Comparison of ENCODE assay signal across 8 cellular contexts in the genomic region with DNA sequence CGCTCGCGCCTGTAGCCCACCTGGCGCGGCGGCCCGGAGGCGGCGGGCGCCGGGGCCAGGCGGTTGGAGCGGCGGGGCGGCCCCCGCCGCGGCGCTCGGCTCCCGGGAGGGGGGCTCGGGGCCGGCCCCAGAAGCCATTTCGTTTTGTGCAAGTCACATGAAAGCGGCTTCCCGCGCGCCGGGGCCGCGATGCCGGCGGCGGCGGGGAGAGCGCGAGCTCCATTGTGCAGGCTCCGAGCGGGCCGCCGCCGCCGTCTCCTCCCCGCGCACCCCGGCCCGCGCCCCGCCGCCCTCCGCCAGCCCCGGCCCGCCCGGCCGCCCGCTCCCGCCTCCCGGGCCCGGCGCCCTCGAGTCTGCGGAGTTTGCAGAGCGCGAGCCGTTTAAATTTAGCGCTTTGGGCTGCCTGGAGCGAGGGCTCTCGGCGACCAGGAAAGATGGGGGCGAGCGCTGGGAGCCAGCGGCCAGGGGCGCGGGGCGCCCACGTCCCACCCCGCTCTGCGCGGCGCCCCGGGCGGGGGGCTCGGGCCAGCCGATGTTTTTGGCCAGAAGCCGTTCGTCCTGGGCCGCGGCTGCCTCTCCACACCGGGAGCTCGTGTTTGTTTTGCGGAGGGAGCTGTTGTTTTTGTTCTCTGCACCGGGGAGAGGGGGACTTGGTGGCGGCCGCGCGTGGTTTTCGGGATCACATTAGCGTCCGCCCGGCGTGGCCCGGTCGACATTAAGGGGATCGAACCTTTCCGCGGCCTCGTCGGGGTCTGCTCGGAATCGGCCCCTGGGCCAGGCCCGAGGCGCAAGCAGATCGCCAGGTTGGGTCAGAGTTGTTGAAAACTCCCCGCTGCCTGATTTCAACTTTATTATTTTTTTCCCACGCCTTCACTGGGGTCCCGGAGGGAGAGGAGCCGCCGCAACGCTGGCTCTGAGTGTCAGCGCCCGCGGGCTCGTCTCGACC. TPM values are rescaled to one million over a fixed set of nuclear protein-coding genes. Genes with fewer than 3 reads are reported as not detected.
DNase-seq lines count a peak whose midpoint lies in the region; ATAC-seq and TF ChIP-seq lines count a peak whose summit lies in the region.

No MANE protein-coding gene starts in this region.

- H3K9me3 ChIP-seq in Peyer's patch, result no peaks in the 10 kb centered on the region

- ATAC-seq in HG02642 (IDR thresholded peaks at IDR 0.05; ENCODE audit: poor library complexity, unreplicated experiment), result no peak

- H3K4me1 ChIP-seq in Peyer's patch, result peaks cover 0 to 24% (median 2%) of the 10 kb centered on the region in 4 donors

- in situ Hi-C loops in brain microvascular endothelial cell (cut with HindIII; ENCODE audit: low pct_ligation_motif_present, low sequenced_read_pairs), result no loop called here

- DNase-seq in NCI-H748 (lab: John Stamatoyannopoulos, UW; ENCODE audit: unreplicated experiment), result peak; percentile 60
- no peak for DNase-seq in NCI-H748 treated with DMSO at 0.1 percent for 48 hours (lab: John Stamatoyannopoulos, UW)
- DNase-seq in Peyer's patch, result peak in 1 of 3 donors; percentile 60
- no peak for DNase-seq in brain microvascular endothelial cell
- peak; percentile 53 for DNase-seq in iPS-NIHi7 (ENCODE audit: extremely low spot score)
- no peak for DNase-seq in cerebellar nuclear complex (lab: John Stamatoyannopoulos, UW)

- H3K27me3 ChIP-seq in Peyer's patch (no peaks in the 10 kb centered on the region), brain microvascular endothelial cell (replicated peaks) (no peaks in the 10 kb centered on the region)

- H3K36me3 ChIP-seq in Peyer's patch (no peaks in the 10 kb centered on the region), brain microvascular endothelial cell (replicated peaks) (no peaks in the 10 kb centered on the region)

- TF ChIP-seq POLR2A in Peyer's patch (IDR thresholded peaks at IDR 0.05), result no peak

- peak overlapping the region; percentile 27 to 77 (median 68) for H3K27ac ChIP-seq in Peyer's patch
- H3K27ac ChIP-seq in brain microvascular endothelial cell, result peak overlapping the region; percentile 74
- peak overlapping the region; percentile 15 to 89 (median 74) for H3K27ac ChIP-seq in skin epidermis

- peak overlapping the region; percentile 49 to 77 (median 72) for H3K4me3 ChIP-seq in Peyer's patch
- peak overlapping the region; percentile 64 for H3K4me3 ChIP-seq in brain microvascular endothelial cell (ENCODE audit: low read depth, low read length)
- H3K4me3 ChIP-seq in skin epidermis, result peak overlapping the region; percentile 42 to 78 (median 65)

- TF ChIP-seq CTCF in Peyer's patch (IDR thresholded peaks at IDR 0.05) (no peak), brain microvascular endothelial cell (IDR thresholded peaks at IDR 0.05; ENCODE audit: low read depth, low read length, missing control alignments) (no peak)

RNA-seq across cellular contexts. Expression of gene BCL7A, which starts 1.0 kb away (rescaled TPM):
- total RNA-seq in Peyer's patch, result 10 to 100 TPM in 1 of 4 donors, 1 to 10 TPM in 3; 3.3 to 23.9 (median 4.4) TPM

RNA-seq across cellular contexts. Expression of gene MLXIP, which starts 55.9 kb away (rescaled TPM):
- 100 to 1,000 TPM in 2 of 4 donors, 10 to 100 TPM in 2; 41.5 to 157 (median 98.3) TPM for total RNA-seq in Peyer's patch

Comparison
In these comparisons a context has a peak if more than half of its experiments do, and no peak if none do; other contexts are left out.
1. DNase-seq: peak in NCI-H748 (single experiment) and iPS-NIHi7 (single experiment); none in NCI-H748 treated with DMSO at 0.1 percent for 48 hours (single experiment), brain microvascular endothelial cell (single experiment) and cerebellar nuclear complex (0 of 2).
2. Peak in every context shown above with its lines, with median percentiles within 50 percentile points of each other: H3K27ac ChIP-seq and H3K4me3 ChIP-seq.